Comparison of ENCODE assay signal across 14 cellular contexts in the genomic region with DNA sequence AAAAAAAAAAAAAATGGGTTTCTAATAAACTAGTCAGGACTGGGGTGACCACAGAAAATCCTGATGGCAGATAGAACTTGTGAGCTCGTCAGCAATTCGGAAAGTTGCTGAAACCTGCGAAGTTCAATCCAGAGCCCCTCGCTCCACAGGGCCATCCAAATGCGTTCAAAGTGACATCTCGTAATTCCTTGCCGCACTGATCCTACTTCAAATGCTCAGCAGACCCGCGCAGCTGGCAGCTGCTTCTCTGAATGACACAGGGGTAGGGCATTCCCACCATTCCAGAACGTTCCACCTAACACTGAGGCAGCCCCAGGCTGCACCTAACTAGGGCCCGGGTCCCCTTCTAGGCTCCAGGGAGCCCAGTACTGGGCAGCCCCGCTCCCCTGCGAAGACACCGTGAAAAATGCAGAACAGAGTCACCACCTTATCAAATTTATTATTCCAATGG. TPM values are rescaled to one million over a fixed set of nuclear protein-coding genes. Genes with fewer than 3 reads are reported as not detected.
DNase-seq lines count a peak whose midpoint lies in the region; ATAC-seq and TF ChIP-seq lines count a peak whose summit lies in the region.
"Had no signal": no experiment of that assay in that cellular context is flagged by ENCODE, and none has a peak within 500 bp of the region (broad histone marks: within the 10 kb centered on the region; RNA-seq: fewer than 3 reads in every experiment).

No MANE protein-coding gene starts in this region.

- no peak for TF ChIP-seq CTCF in HFFc6 (IDR thresholded peaks at IDR 0.05)

- peaks cover 68% of the 10 kb centered on the region for H3K27me3 Mint-ChIP-seq in HFFc6 (ENCODE audit: insufficient read depth)
- H3K27me3 Mint-ChIP-seq: activated naive CD8-positive, alpha-beta T cell treated with anti-CD3 and anti-CD28 coated beads, Interleukin-2, amount 10 ng/mL, durations not matched to agents 7 days and 5 days had no signal

- H3K27ac Mint-ChIP-seq in HFFc6, result peak overlapping the region; percentile 45; the same call in 1 of the 2 replicates
- H3K27ac Mint-ChIP-seq: activated naive CD8-positive, alpha-beta T cell treated with anti-CD3 and anti-CD28 coated beads, Interleukin-2, amount 10 ng/mL, durations not matched to agents 7 days and 5 days had no signal

- H3K36me3 Mint-ChIP-seq in HFFc6 (ENCODE audit: low read depth), result peaks cover 34% of the 10 kb centered on the region

- H3K4me1 Mint-ChIP-seq in HFFc6 (ENCODE audit: low read depth), result peaks cover 13% of the 10 kb centered on the region; the same call in 1 of the 2 replicates

- peak; percentile 30 for DNase-seq in ELR (ENCODE audit: low read depth)
- DNase-seq in HFFc6, result peak; percentile 4
- peak; percentile 0 to 13 for DNase-seq in lung microvascular endothelial cell (ENCODE audit: low read depth in 2 of 2)
- no peak for DNase-seq in Ammon's horn (ENCODE audit: low spot score)
- DNase-seq in NCI-H2029 treated with DMSO at 0.1 percent for 48 hours (lab: John Stamatoyannopoulos, UW), result no peak
- DNase-seq: activated naive CD8-positive, alpha-beta T cell treated with anti-CD3 and anti-CD28 coated beads, Interleukin-2, amount 10 ng/mL, durations not matched to agents 7 days and 5 days; left ventricle myocardium superior; MG63; NCI-H226; SHP77 treated with DMSO at 0.1 percent for 48 hours; stimulated activated CD4-positive, alpha-beta T cell treated with anti-CD3 and anti-CD28 coated beads, Interleukin-4, amount 100 ng/mL, for 4 hours; testis had no signal

- H3K4me3 Mint-ChIP-seq in HFFc6, result peak overlapping the region; percentile 26; the same call in 1 of the 2 replicates
- H3K4me3 Mint-ChIP-seq: activated naive CD8-positive, alpha-beta T cell treated with anti-CD3 and anti-CD28 coated beads, Interleukin-2, amount 10 ng/mL, durations not matched to agents 7 days and 5 days had no signal

- H3K9me3 Mint-ChIP-seq in HFFc6, result peaks cover 6% of the 10 kb centered on the region; the same call in 1 of the 2 replicates
- H3K9me3 Mint-ChIP-seq: activated naive CD8-positive, alpha-beta T cell treated with anti-CD3 and anti-CD28 coated beads, Interleukin-2, amount 10 ng/mL, durations not matched to agents 7 days and 5 days had no signal

- ATAC-seq in HG03571 (IDR thresholded peaks at IDR 0.05; ENCODE audit: unreplicated experiment), result no peak
- ATAC-seq: left ventricle myocardium superior had no signal

RNA-seq across cellular contexts. Expression of gene DAPK3, which starts 4.8 kb away (rescaled TPM):
- total RNA-seq in HFFc6 (2021; fragmentation: NEBNext Ultra II Directional; extraction: Animal tissue kit (Norgen Biotek cat#: 25700)), result 100 to 1,000 TPM; 116 to 140 (median 128) TPM
- 103 and 113 TPM in 2 replicates for total RNA-seq in lung microvascular endothelial cell

RNA-seq across cellular contexts. Expression of gene EEF2, which starts 9.6 kb away (rescaled TPM):
- 1,000 to 10,000 TPM; 2,555 to 2,867 (median 2,696) TPM for total RNA-seq in HFFc6 (2021; fragmentation: NEBNext Ultra II Directional; extraction: Animal tissue kit (Norgen Biotek cat#: 25700))
- 1,904 and 2,063 TPM in 2 replicates for total RNA-seq in lung microvascular endothelial cell

RNA-seq across cellular contexts. Expression of gene PIAS4, which starts 31.9 kb away (rescaled TPM):
- 10 to 100 TPM; 20.0 to 26.0 (median 23.3) TPM for total RNA-seq in HFFc6 (2021; fragmentation: NEBNext Ultra II Directional; extraction: Animal tissue kit (Norgen Biotek cat#: 25700))
- 19.6 and 21.6 TPM in 2 replicates for total RNA-seq in lung microvascular endothelial cell

RNA-seq across cellular contexts. Expression of gene NMRK2, which starts 42.8 kb away (rescaled TPM):
- total RNA-seq in HFFc6 (2021; fragmentation: NEBNext Ultra II Directional; extraction: Animal tissue kit (Norgen Biotek cat#: 25700)), result not detected
- total RNA-seq in lung microvascular endothelial cell, result not detected in 2 replicates
- total RNA-seq: activated naive CD8-positive, alpha-beta T cell treated with anti-CD3 and anti-CD28 coated beads, Interleukin-2, amount 10 ng/mL, durations not matched to agents 7 days and 5 days; glomerular endothelial cell had no signal

Comparison
In these comparisons a context has a peak if more than half of its experiments do, and no peak if none do; other contexts are left out.
1. DNase-seq: peak in ELR (single experiment), HFFc6 (single experiment) and lung microvascular endothelial cell (2 of 2); none in Ammon's horn (single experiment) and NCI-H2029 treated with DMSO at 0.1 percent for 48 hours (single experiment).